In the genomic region with DNA sequence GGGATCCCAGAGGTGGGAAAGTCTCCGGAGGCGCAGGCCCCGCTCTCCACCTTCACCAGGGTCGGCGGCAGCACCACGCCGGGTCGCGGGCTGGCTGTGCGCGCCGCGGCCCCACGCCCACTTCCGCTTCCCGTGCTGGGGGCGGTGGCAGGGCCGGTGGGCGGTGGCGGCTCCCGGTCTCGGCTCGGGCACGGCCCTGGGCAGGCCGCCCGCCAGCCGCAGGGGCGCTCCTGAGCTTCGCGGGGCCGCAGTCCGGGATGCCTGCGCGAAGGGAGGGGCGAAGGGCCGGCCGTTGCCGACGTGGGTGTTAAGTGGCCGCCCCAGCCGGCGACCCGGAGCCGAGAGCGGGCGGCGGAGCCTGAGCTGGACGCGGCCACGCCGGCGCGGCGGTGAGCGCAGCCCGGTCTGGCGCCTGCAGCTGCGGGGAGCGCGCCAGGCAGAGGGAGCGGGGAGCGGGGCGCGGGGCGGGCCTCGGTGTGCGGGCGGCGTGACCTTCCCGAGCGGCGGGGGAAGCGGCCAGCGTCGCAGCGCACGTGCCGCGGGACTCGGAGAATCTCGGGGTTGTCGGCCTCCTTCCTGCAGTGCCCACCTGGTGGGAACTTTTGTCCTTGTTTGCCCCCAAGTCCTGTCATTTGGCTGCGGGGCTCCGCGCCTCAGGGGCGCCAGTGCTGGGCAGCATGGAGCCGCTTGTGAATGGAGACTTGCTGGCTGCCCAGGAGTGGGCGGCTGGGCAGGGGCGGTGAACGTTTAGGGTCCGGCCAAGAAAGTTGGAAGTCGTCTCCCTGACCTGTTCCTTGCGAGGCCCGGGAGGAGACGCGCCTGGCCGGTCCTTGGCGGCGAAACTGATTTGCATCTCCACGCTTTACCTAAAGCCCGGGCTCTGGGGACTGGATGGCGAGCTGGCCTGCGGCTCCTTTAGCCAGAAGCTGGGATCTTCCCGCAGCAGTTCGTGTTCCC, we compare ENCODE assay signal across 8 cellular contexts. TPM values are rescaled to one million over a fixed set of nuclear protein-coding genes. Genes with fewer than 3 reads are reported as not detected.
DNase-seq lines count a peak whose midpoint lies in the region; ATAC-seq, FAIRE-seq and TF ChIP-seq lines count a peak whose summit lies in the region.

SLC25A15 (plus strand) TSS at position 337 of the 957 bp plus-strand sequence. CDS start 3,616 bp downstream, outside the sequence.

- H2BK120ac ChIP-seq in H1 (replicated peaks; ENCODE audit: low read depth, low read length) (no peak within 1 kb of the TSS), mesenchymal stem cell (ENCODE audit: low read depth, low read length) (peak within 1 kb of the TSS; percentile 99)

- no peaks in the 10 kb centered on the region for H3K9me3 ChIP-seq in BLaER1 treated with 17β-estradiol and CSF1 and Interleukin-3, amounts not matched to agents 10 nM and 100 nM (replicated peaks in 1 of 11)
- H3K9me3 ChIP-seq in H1 (ENCODE audit: insufficient read depth in 2 of 2, low read depth in 1 of 2, low read length in 1 of 2) (no peaks in the 10 kb centered on the region), mesenchymal stem cell (ENCODE audit: control insufficient read depth, low read length) (no peaks in the 10 kb centered on the region)

- peak within 1 kb of the TSS; percentile 65 to 82 (median 73) for H3K4me3 ChIP-seq in BLaER1 treated with 17β-estradiol and CSF1 and Interleukin-3, amounts not matched to agents 10 nM and 100 nM
- peak within 1 kb of the TSS; percentile 64 to 74 (median 68) for H3K4me3 ChIP-seq in H1 (ENCODE audit: extremely low read depth in 1 of 4, insufficient read depth in 2 of 4, low read depth in 3 of 4, low read length in 4 of 4)
- peak within 1 kb of the TSS; percentile 84 to 87 for H3K4me3 ChIP-seq in mesenchymal stem cell (ENCODE audit: insufficient read depth in 1 of 2, low read depth in 1 of 2, low read length in 2 of 2)

- H3K27me3 ChIP-seq in BLaER1 treated with 17β-estradiol and CSF1 and Interleukin-3, amounts not matched to agents 10 nM and 100 nM: no peaks in the 10 kb centered on the region
- H3K27me3 ChIP-seq in H1 (replicated peaks in 1 of 4; ENCODE audit: control insufficient read depth in 3 of 4, extremely low read depth in 1 of 4, insufficient read depth in 3 of 4, low read length in 3 of 4) (no peaks in the 10 kb centered on the region), mesenchymal stem cell (ENCODE audit: control insufficient read depth in 1 of 2, insufficient read depth in 1 of 2, low read length in 2 of 2) (no peaks in the 10 kb centered on the region)

- peak within 1 kb of the TSS; percentile 82 for H3K56ac ChIP-seq in H1 (replicated peaks; ENCODE audit: insufficient read length, low read depth, low read length)

- peak in 1 of 2 experiments; percentile 66; a peak in 2 of 3 replicates for TF ChIP-seq POLR2A in H1 (IDR thresholded peaks at IDR 0.05; ENCODE audit: control extremely low read depth in 1 of 2, low read depth in 2 of 2, low read length in 2 of 2)

- H2BK5ac ChIP-seq in H1 (ENCODE audit: low read depth, low read length) (peak within 1 kb of the TSS; percentile 44; the same call in 1 of the 2 replicates), mesenchymal stem cell (ENCODE audit: low read depth, low read length, poor library complexity, severe bottlenecking) (peak within 1 kb of the TSS; percentile 75)

- no peak within 1 kb of the TSS for H3K14ac ChIP-seq in H1 (ENCODE audit: insufficient read length)
- H3K14ac ChIP-seq in mesenchymal stem cell (ENCODE audit: low read length in 2 of 2): peak within 1 kb of the TSS; percentile 58 to 71

- peak; percentile 86 for ATAC-seq in GM19025 (IDR thresholded peaks at IDR 0.05; ENCODE audit: low read depth, unreplicated experiment)
- peak; percentile 82 for ATAC-seq in HG03175 (IDR thresholded peaks at IDR 0.05; ENCODE audit: unreplicated experiment)

- H3K18ac ChIP-seq in H1 (ENCODE audit: extremely low read depth, low read length) (peak within 1 kb of the TSS; percentile 78), mesenchymal stem cell (ENCODE audit: low read depth in 1 of 2, low read length in 2 of 2) (peak within 1 kb of the TSS; percentile 94 to 97)

- H3K27ac ChIP-seq in BLaER1 treated with 17β-estradiol and CSF1 and Interleukin-3, amounts not matched to agents 10 nM and 100 nM: peak within 1 kb of the TSS; percentile 54 to 86 (median 80)
- peak within 1 kb of the TSS; percentile 60; the same call in 1 of the 2 replicates for H3K27ac ChIP-seq in H1 (ENCODE audit: low read depth, low read length)
- peak within 1 kb of the TSS; percentile 89 for H3K27ac ChIP-seq in mesenchymal stem cell (ENCODE audit: low read length, poor library complexity, severe bottlenecking)

- H3K4me1 ChIP-seq in BLaER1 treated with 17β-estradiol and CSF1 and Interleukin-3, amounts not matched to agents 10 nM and 100 nM: peaks cover 12 to 59% (median 45%) of the 10 kb centered on the region in 10 experiments; a peak in 19 of 20 replicates
- H3K4me1 ChIP-seq in H1 (replicated peaks in 1 of 4; ENCODE audit: control insufficient read depth in 3 of 4, insufficient read depth in 4 of 4, low read length in 3 of 4) (peaks cover 0 to 4% (median under 1%) of the 10 kb centered on the region in 4 experiments; a peak in 1 of 7 replicates), mesenchymal stem cell (ENCODE audit: control insufficient read depth, insufficient read depth, low read depth, low read length) (peaks cover 2% of the 10 kb centered on the region)

- peak within 1 kb of the TSS; percentile 86 for H4K5ac ChIP-seq in H1 (ENCODE audit: insufficient read length, low read depth, low read length)

- H3K9ac ChIP-seq in BLaER1 treated with 17β-estradiol and CSF1 and Interleukin-3, amounts not matched to agents 10 nM and 100 nM: peak within 1 kb of the TSS; percentile 80 to 87 (median 85)
- H3K9ac ChIP-seq in H1 (replicated peaks in 1 of 4; ENCODE audit: extremely low read depth in 1 of 4, low read depth in 3 of 4, low read length in 3 of 4): peak within 1 kb of the TSS; percentile 42 to 66 (median 54); a peak in 6 of 7 replicates
- H3K9ac ChIP-seq in mesenchymal stem cell (ENCODE audit: low read length): peak within 1 kb of the TSS; percentile 90

- H4K20me1 ChIP-seq in BLaER1 treated with 17β-estradiol and CSF1 and Interleukin-3, amounts not matched to agents 10 nM and 100 nM: peaks cover 0 to 11% (median 0%) of the 10 kb centered on the region in 11 experiments; a peak in 1 of 22 replicates
- no peaks in the 10 kb centered on the region for H4K20me1 ChIP-seq in H1 (replicated peaks in 1 of 2; ENCODE audit: control insufficient read depth in 1 of 2, insufficient read depth in 2 of 2, low read length in 2 of 2)

- H3K4ac ChIP-seq in H1 (replicated peaks; ENCODE audit: insufficient read length, low read depth, low read length): no peak within 1 kb of the TSS
- H3K4ac ChIP-seq in mesenchymal stem cell (ENCODE audit: low read depth in 1 of 2, low read length in 2 of 2): peak within 1 kb of the TSS; percentile 91 to 96

- peak in 1 of 2 experiments; percentile 30; a peak in 1 of 4 replicates for TF ChIP-seq RAD21 in H1 (IDR thresholded peaks at IDR 0.05 in 1 of 2, conservative IDR thresholded peaks at IDR 0.05 in 1 of 2; ENCODE audit: low read depth in 2 of 2, low read length in 2 of 2)

- H3K79me1 ChIP-seq in H1 (ENCODE audit: low read depth, low read length) (no peaks in the 10 kb centered on the region), mesenchymal stem cell (replicated peaks; ENCODE audit: low read length, poor library complexity, severe bottlenecking) (peaks cover 14% of the 10 kb centered on the region)

- no peak for TF ChIP-seq EP300 in H1 (IDR thresholded peaks at IDR 0.05; ENCODE audit: borderline replicate concordance in 1 of 2, low read depth in 2 of 2, low read length in 2 of 2)

- H3K4me2 ChIP-seq in BLaER1 treated with 17β-estradiol and CSF1 and Interleukin-3, amounts not matched to agents 10 nM and 100 nM: peak within 1 kb of the TSS; percentile 85 to 99 (median 96)
- peak within 1 kb of the TSS; percentile 81 for H3K4me2 ChIP-seq in H1 (ENCODE audit: insufficient read depth in 1 of 2, low read depth in 2 of 2, low read length in 2 of 2)
- H3K4me2 ChIP-seq in mesenchymal stem cell (ENCODE audit: low read length, poor library complexity, severe bottlenecking): peak within 1 kb of the TSS; percentile 96

- H4K8ac ChIP-seq in H1 (ENCODE audit: extremely low read depth, insufficient read depth, low read length) (peak within 1 kb of the TSS; percentile 97), mesenchymal stem cell (ENCODE audit: low read length) (peak within 1 kb of the TSS; percentile 98)

- CTCF ChIA-PET in activated CD8-positive, alpha-beta memory T cell treated with anti-CD3 and anti-CD28 coated beads for 36 hours (lab: Charles Lee): interaction anchor here (0.9 to 3.1 kb wide), 5 partner anchors 9 to 227 kb away, joined by 3 to 14 read pairs (median 3); no protein-coding TSS in a partner anchor
- CTCF ChIA-PET in H1 (lab: Charles Lee; ENCODE audit: partially characterized antibody): interaction anchor here (0.8 to 4.8 kb wide), 6 partner anchors 12 to 240 kb away, joined by 3 to 38 read pairs (median 4); no protein-coding TSS in a partner anchor

- POLR2A ChIA-PET in activated CD8-positive, alpha-beta memory T cell treated with anti-CD3 and anti-CD28 coated beads for 36 hours (lab: Charles Lee): interaction anchor here (0.5 to 2.6 kb wide), 5 partner anchors 9 to 249 kb away, joined by 3 to 14 read pairs (median 5); no protein-coding TSS in a partner anchor
- POLR2A ChIA-PET in H1 (lab: Charles Lee; ENCODE audit: partially characterized antibody): interaction anchor here (0.6 to 2.5 kb wide), 12 partner anchors 10 to 676 kb away, joined by 3 to 10 read pairs (median 3); partner anchors contain the start of gene WBP4

- DNase-seq in NCI-H748 treated with DMSO at 0.1 percent for 48 hours (lab: John Stamatoyannopoulos, UW) (peak; percentile 29), H1 (ENCODE audit: low read depth in 1 of 2, low spot score in 2 of 2) (peak in 1 of 2 experiments; percentile 81), mesenchymal stem cell (peak; percentile 86)
- peak; percentile 40 for DNase-seq in stimulated activated CD8-positive, alpha-beta memory T cell treated with anti-CD3 and anti-CD28 coated beads, Interleukin-15, amount 100 ng/mL, for 1 hour (ENCODE audit: low read depth)

- H2AK5ac ChIP-seq in H1 (ENCODE audit: low read depth, low read length): peak within 1 kb of the TSS; percentile 53; the same call in 1 of the 2 replicates
- peak within 1 kb of the TSS; percentile 38 for H2AK5ac ChIP-seq in mesenchymal stem cell (ENCODE audit: low read length, severe bottlenecking)

- H3K79me2 ChIP-seq in H1 (ENCODE audit: control insufficient read depth in 1 of 2, insufficient read depth in 2 of 2, low read length in 2 of 2): no peaks in the 10 kb centered on the region

- H4K91ac ChIP-seq in H1 (replicated peaks; ENCODE audit: insufficient read length, low read length) (peak within 1 kb of the TSS; percentile 65), mesenchymal stem cell (ENCODE audit: low read length) (peak within 1 kb of the TSS; percentile 91)

- peaks cover 0 to 18% (median 14%) of the 10 kb centered on the region in 11 experiments; a peak in 20 of 22 replicates for H3K36me3 ChIP-seq in BLaER1 treated with 17β-estradiol and CSF1 and Interleukin-3, amounts not matched to agents 10 nM and 100 nM
- H3K36me3 ChIP-seq in H1 (ENCODE audit: control insufficient read depth in 2 of 4, insufficient read depth in 4 of 4, low read length in 3 of 4) (peaks cover 0 to 6% (median 0%) of the 10 kb centered on the region in 4 experiments; a peak in 2 of 8 replicates), mesenchymal stem cell (ENCODE audit: control insufficient read depth in 1 of 2, insufficient read depth in 2 of 2, low read depth in 1 of 2, low read length in 2 of 2) (peaks cover 6 to 11% of the 10 kb centered on the region in 2 experiments)

- 2% methylated on average over 73 of the region's 105 CpGs; no CpG with 5 or more reads in 1 of the 2 experiments for WGBS in H1 (ENCODE audit: extremely low coverage in 1 of 2, insufficient coverage in 1 of 2, insufficient read length in 1 of 2, insufficient replicate concordance in 2 of 2, low coverage in 1 of 2, low lambda C conversion rate in 2 of 2, missing lambda C conversion rate in 1 of 2), 2 experiments
- under 1% methylated on average over 101 of the region's 105 CpGs for WGBS in mesenchymal stem cell

- no peak within 1 kb of the TSS for H2BK20ac ChIP-seq in H1 (ENCODE audit: low read length)

- H2BK15ac ChIP-seq in H1 (ENCODE audit: low read length) (no peak within 1 kb of the TSS), mesenchymal stem cell (ENCODE audit: low read depth, poor library complexity, severe bottlenecking) (peak within 1 kb of the TSS; percentile 95)

- no peak within 1 kb of the TSS for H3K23ac ChIP-seq in H1 (ENCODE audit: insufficient read length)
- peak within 1 kb of the TSS in 1 of 2 experiments; percentile 79 for H3K23ac ChIP-seq in mesenchymal stem cell (ENCODE audit: low read length in 2 of 2)

- TF ChIP-seq CTCF in H1 (IDR thresholded peaks at IDR 0.05; ENCODE audit: control extremely low read depth in 1 of 3, insufficient read depth in 1 of 3, low read depth in 1 of 3, low read length in 3 of 3): peak in 2 of 3 experiments; percentile 31 to 33; a peak in 3 of 4 replicates

- peaks cover 7% of the 10 kb centered on the region; the same call in 1 of the 2 replicates for H3K23me2 ChIP-seq in H1 (ENCODE audit: low read depth, low read length)

- H2BK12ac ChIP-seq in H1 (ENCODE audit: low read depth, low read length): no peak within 1 kb of the TSS
- peak within 1 kb of the TSS; percentile 42 to 74 for H2BK12ac ChIP-seq in mesenchymal stem cell (ENCODE audit: low read length in 2 of 2)

- no peak for FAIRE-seq in H1 (lab: Jason Lieb, UNC)

- H2AFZ ChIP-seq in H1 (ENCODE audit: low read length) (peak within 1 kb of the TSS; percentile 92), mesenchymal stem cell (ENCODE audit: low read depth, low read length) (peak within 1 kb of the TSS; percentile 78)

RNA-seq across cellular contexts. Expression of gene SLC25A15, which starts in this region (rescaled TPM):
- 10 to 100 TPM; 26.1 to 26.6 TPM for total RNA-seq in activated CD8-positive, alpha-beta memory T cell treated with anti-CD3 and anti-CD28 coated beads for 36 hours
- total RNA-seq in H1 (2021; fragmentation: NEBNext Ultra II Directional; extraction: Animal tissue kit (Norgen Biotek cat#: 25700)): 22.1 and 23.4 TPM in 2 replicates
- polyA plus RNA-seq in H1 (2011; rRNA removed): 12.4 and 13.2 TPM in 2 replicates
- polyA plus RNA-seq in H1 (2011; cell fraction: cytosol; rRNA removed): 16.4 TPM
- 22.2 TPM for polyA plus RNA-seq in H1 (2011; cell fraction: nucleus; rRNA removed)
- polyA plus RNA-seq in H1 (2012, experiment 1 of 2): 17.2 to 19.0 TPM (median 18.2 TPM) in 4 replicates
- polyA plus RNA-seq in H1 (2012, experiment 2 of 2): 15.0 TPM
- 11.7 TPM for polyA plus RNA-seq in H1 (2013, experiment 1 of 2)
- polyA plus RNA-seq in H1 (2013, experiment 2 of 2): 11.5 TPM
- 47.7 and 53.6 TPM in 2 replicates for polyA minus RNA-seq in H1 (2011; rRNA and poly(A)+ RNA removed)
- 23.3 TPM for polyA minus RNA-seq in H1 (2011; cell fraction: cytosol; rRNA and poly(A)+ RNA removed)
- 12.9 TPM for polyA minus RNA-seq in H1 (2011; cell fraction: nucleus; rRNA and poly(A)+ RNA removed)
- polyA plus RNA-seq in mesenchymal stem cell (2013, experiment 1 of 2): 11.0 TPM
- polyA plus RNA-seq in mesenchymal stem cell (2013, experiment 2 of 2): 12.1 TPM
